ENCODE assay signal across 8 cellular contexts in the genomic region with DNA sequence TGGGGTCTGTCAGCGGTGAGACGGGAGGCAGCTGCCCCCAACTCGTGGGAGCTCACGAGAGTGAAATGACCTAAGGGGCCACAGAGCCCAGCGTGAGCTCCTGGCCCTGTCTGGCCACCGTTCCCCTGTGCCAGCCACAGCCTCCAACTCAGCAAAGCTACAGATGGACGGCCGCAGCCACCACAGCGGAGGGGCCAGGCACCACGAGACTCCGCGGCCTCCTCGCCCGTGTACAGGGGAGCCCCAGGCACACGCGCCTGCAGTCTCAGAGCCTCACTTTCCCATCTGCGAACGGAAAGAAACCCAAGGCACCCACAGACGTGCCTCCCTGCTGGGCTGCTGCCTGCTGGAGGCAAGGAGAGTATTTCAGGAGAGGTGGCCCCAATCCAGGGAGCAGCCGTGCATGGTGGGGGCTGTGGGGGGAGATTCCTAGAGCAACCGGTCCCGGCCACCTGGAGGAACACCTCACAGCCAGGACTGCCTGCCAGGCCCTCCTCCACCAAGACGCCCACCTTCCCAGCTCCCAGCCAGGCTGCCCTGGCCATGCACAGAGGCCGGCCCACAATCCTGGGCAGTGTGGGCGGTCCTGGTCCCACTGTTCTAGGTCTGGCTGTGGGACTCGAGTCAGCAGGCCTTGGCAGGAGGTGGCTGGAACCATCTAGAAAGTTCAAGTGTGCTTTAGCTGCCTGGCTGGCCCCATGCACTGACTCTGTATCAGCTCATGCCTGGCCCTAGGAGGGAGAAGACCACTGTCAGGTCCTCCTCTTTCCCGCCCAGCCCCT. TPM values are rescaled to one million over a fixed set of nuclear protein-coding genes. Genes with fewer than 3 reads are reported as not detected.
A peak's percentile ranks its signal among the peaks of the same experiment; 100 is the strongest.
DNase-seq lines count a peak whose midpoint lies in the region; ATAC-seq and TF ChIP-seq lines count a peak whose summit lies in the region.

No MANE protein-coding gene starts in this region.

- H3K9me2 ChIP-seq in MM.1S (replicated peaks; ENCODE audit: insufficient read depth, low read length) = no peaks in the 10 kb centered on the region

- H3K4me3 Mint-ChIP-seq in naive thymus-derived CD8-positive, alpha-beta T cell = peak overlapping the region; percentile 80 to 92 (median 88)

- H3K79me2 ChIP-seq in MM.1S (ENCODE audit: low read length) = peaks cover 57% of the 10 kb centered on the region

- H3K4me2 ChIP-seq in MM.1S (ENCODE audit: low read depth, low read length) = peak overlapping the region; percentile 88

- H3F3A ChIP-seq in MM.1S (ENCODE audit: insufficient read depth, low read length) = peaks cover 7% of the 10 kb centered on the region; the same call in 1 of the 2 replicates

- peak overlapping the region; percentile 69; the same call in 1 of the 2 replicates for H3K9ac ChIP-seq in MM.1S (ENCODE audit: low read length)
- peak overlapping the region; percentile 33 for H3K9ac ChIP-seq in endocrine pancreas (ENCODE audit: control insufficient read depth, insufficient read depth, low read length)

- TF ChIP-seq CTCF in BJ (IDR thresholded peaks at IDR 0.05; ENCODE audit: insufficient read depth, low read depth, low read length) = no peak
- no peak for TF ChIP-seq CTCF in MM.1S (IDR thresholded peaks at IDR 0.05; ENCODE audit: low read length)

- H3K36me3 ChIP-seq in BJ (ENCODE audit: control insufficient read depth, insufficient read depth, low read length) (peaks cover 28% of the 10 kb centered on the region), MM.1S (replicated peaks; ENCODE audit: insufficient read depth, low read length) (no peaks in the 10 kb centered on the region), endocrine pancreas (ENCODE audit: control insufficient read depth, insufficient read depth, low read length) (no peaks in the 10 kb centered on the region)

- no peaks in the 10 kb centered on the region for H3K9me3 ChIP-seq in MM.1S (replicated peaks; ENCODE audit: insufficient read depth, low read length)
- H3K9me3 ChIP-seq in endocrine pancreas (ENCODE audit: control insufficient read depth, low read length) = no peaks in the 10 kb centered on the region

- H3K4me1 Mint-ChIP-seq in naive thymus-derived CD8-positive, alpha-beta T cell = peaks cover 13 to 62% (median 51%) of the 10 kb centered on the region in 4 donors

- H3K36me3 Mint-ChIP-seq in naive thymus-derived CD8-positive, alpha-beta T cell = peaks cover 0 to 11% (median 0%) of the 10 kb centered on the region in 3 donors

- H3K4me1 ChIP-seq in MM.1S (ENCODE audit: low read length) = peaks cover 18% of the 10 kb centered on the region
- H3K4me1 ChIP-seq in endocrine pancreas (ENCODE audit: control insufficient read depth, insufficient read depth, low read length) = no peaks in the 10 kb centered on the region

- peaks cover 10% of the 10 kb centered on the region; the same call in 1 of the 2 replicates for H4K20me1 ChIP-seq in MM.1S (ENCODE audit: insufficient read depth, low read length)

- H3K27me3 ChIP-seq in BJ (ENCODE audit: control insufficient read depth, insufficient read depth, low read length) (no peaks in the 10 kb centered on the region), MM.1S (replicated peaks; ENCODE audit: insufficient read depth, low read length) (no peaks in the 10 kb centered on the region), endocrine pancreas (ENCODE audit: control insufficient read depth, insufficient read depth, low read length) (no peaks in the 10 kb centered on the region)

- ATAC-seq in naive thymus-derived CD8-positive, alpha-beta T cell = no peak
- no peak for ATAC-seq in HG03159 (IDR thresholded peaks at IDR 0.05; ENCODE audit: unreplicated experiment)

- CTCF ChIA-PET in BJ (lab: Yijun Ruan, JAX) = interaction anchor here (1.5 kb wide), 1 partner anchor 21 kb away, joined by 5 read pairs; no protein-coding TSS in a partner anchor

- no peak overlapping the region for H2AFZ ChIP-seq in MM.1S (ENCODE audit: low read length)

- no peaks in the 10 kb centered on the region for H3K9me3 Mint-ChIP-seq in naive thymus-derived CD8-positive, alpha-beta T cell

- POLR2A ChIA-PET in BJ (lab: Charles Lee) = no interaction called here
- POLR2A ChIA-PET in naive thymus-derived CD8-positive, alpha-beta T cell (lab: Charles Lee) = interaction anchor here (0.6 to 17.6 kb wide), 9 partner anchors 11 to 106 kb away, joined by 3 to 255 read pairs (median 9); a partner anchor contains a TSS

- H3K27me3 Mint-ChIP-seq in naive thymus-derived CD8-positive, alpha-beta T cell = no peaks in the 10 kb centered on the region

- H3K27ac ChIP-seq in MM.1S (ENCODE audit: low read length) = peak overlapping the region; percentile 51; the same call in 1 of the 2 replicates

- peak overlapping the region; percentile 68 to 93 (median 84) for H3K27ac Mint-ChIP-seq in naive thymus-derived CD8-positive, alpha-beta T cell

- peak overlapping the region; percentile 93 for H3K4me3 ChIP-seq in BJ (ENCODE audit: low read depth, low read length)
- peak overlapping the region; percentile 89 for H3K4me3 ChIP-seq in MM.1S (ENCODE audit: low read length)
- H3K4me3 ChIP-seq in endocrine pancreas (ENCODE audit: control insufficient read depth, insufficient read depth, low read length) = peak overlapping the region; percentile 19

- DNase-seq in BJ (ENCODE audit: low read depth) (no peak), MM.1S (peak; percentile 12)
- DNase-seq in naive thymus-derived CD8-positive, alpha-beta T cell = peak in 1 of 10 donors; percentile 19
- no peak for DNase-seq in stimulated activated CD4-positive, alpha-beta T cell treated with anti-CD3 and anti-CD28 coated beads, Interleukin-4, amount 100 ng/mL, for 24 hours
- no peak for DNase-seq in activated CD8-positive, alpha-beta memory T cell treated with anti-CD3 and anti-CD28 coated beads for 24 hours
- DNase-seq in activated CD4-positive, CD25-positive, alpha-beta regulatory T cell (lab: John Stamatoyannopoulos, UW) = no peak

RNA-seq across cellular contexts. Expression of a gene that starts 1.9 kb away (rescaled TPM):
- 71.9 and 108 TPM in 2 replicates for polyA plus RNA-seq in BJ (2011; rRNA removed)
- polyA minus RNA-seq in BJ (2011; rRNA and poly(A)+ RNA removed) = 93.7 and 119 TPM in 2 replicates
- 100 to 1,000 TPM; 171 to 176 TPM for total RNA-seq in naive thymus-derived CD8-positive, alpha-beta T cell
- 10 to 100 TPM; 26.1 to 47.1 (median 30.2) TPM for polyA plus RNA-seq in naive thymus-derived CD8-positive, alpha-beta T cell

RNA-seq across cellular contexts. Expression of a gene that starts 33.6 kb away (rescaled TPM):
- 22.3 and 39.3 TPM in 2 replicates for polyA plus RNA-seq in BJ (2011; rRNA removed)
- 28.2 and 37.7 TPM in 2 replicates for polyA minus RNA-seq in BJ (2011; rRNA and poly(A)+ RNA removed)
- 10 to 100 TPM; 58.0 to 64.1 TPM for total RNA-seq in naive thymus-derived CD8-positive, alpha-beta T cell
- 1 to 10 TPM; 3.2 to 7.3 (median 4.8) TPM for polyA plus RNA-seq in naive thymus-derived CD8-positive, alpha-beta T cell

RNA-seq across cellular contexts. Expression of a gene that starts 47.0 kb away (rescaled TPM):
- 34.5 and 50.5 TPM in 2 replicates for polyA plus RNA-seq in BJ (2011; rRNA removed)
- polyA minus RNA-seq in BJ (2011; rRNA and poly(A)+ RNA removed) = 56.1 and 73.3 TPM in 2 replicates
- 100 to 1,000 TPM in 1 of 2 experiments, 10 to 100 TPM in 1; 94.0 to 101 TPM for total RNA-seq in naive thymus-derived CD8-positive, alpha-beta T cell
- polyA plus RNA-seq in naive thymus-derived CD8-positive, alpha-beta T cell = 10 to 100 TPM; 40.5 to 90.4 (median 53.1) TPM

RNA-seq across cellular contexts. Expression of a gene that starts 47.6 kb away (rescaled TPM):
- polyA plus RNA-seq in BJ (2011; rRNA removed) = 0.76 and 1.3 TPM in 2 replicates
- 0.24 TPM in 1 of 2 replicates, not detected in the other for polyA minus RNA-seq in BJ (2011; rRNA and poly(A)+ RNA removed)
- 10 to 100 TPM; 16.6 to 18.7 TPM for total RNA-seq in naive thymus-derived CD8-positive, alpha-beta T cell
- polyA plus RNA-seq in naive thymus-derived CD8-positive, alpha-beta T cell = 1 to 10 TPM in 1 of 3 donors, under 1 TPM in 2; 0.26 to 1.4 (median 0.85) TPM

Comparison
In these comparisons a context has a peak if more than half of its experiments do, and no peak if none do; other contexts are left out.
1. H3K4me3 ChIP-seq: peak in every context shown above with its lines; median percentile 93 in BJ; 89 in MM.1S; 19 in endocrine pancreas.